ENCODE assay signal across 1 cellular context in the genomic region with DNA sequence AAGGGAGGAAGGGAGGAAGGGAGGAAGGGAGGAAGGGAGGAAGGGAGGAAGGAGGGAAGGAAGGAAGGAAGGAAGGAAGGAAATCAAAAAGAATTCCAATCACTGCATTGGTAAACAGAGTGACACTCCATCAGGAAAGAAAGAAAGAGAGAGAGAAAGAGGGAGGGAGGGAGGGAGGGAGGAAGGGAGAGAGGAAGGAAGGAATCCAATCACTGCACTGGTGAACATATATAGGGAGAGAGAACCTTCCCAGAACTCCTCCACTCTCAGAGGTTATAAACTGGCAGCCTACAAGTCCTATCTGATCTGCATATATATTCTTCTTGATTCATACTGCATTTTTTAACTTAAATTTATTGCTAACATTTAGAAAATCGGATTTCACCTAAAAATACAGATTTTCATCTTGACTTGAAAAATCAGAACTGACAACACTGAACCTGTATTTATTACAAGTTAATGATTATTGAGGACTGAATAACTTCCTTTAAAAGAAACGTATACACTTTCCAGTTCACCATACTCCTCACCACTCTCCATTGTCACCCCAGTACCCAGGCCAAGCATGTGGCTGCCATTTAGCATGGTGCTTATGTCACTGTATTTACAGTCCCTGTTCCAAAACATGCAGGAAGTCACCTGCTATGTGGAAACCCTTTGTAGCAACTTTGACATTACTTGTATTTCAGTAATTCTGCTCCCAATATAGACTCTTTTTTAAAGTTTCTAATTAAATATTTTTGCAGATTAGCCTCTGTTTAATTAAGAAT.
TF ChIP-seq lines count a peak whose summit lies in the region.

No MANE protein-coding gene starts in this region.

TF ChIP-seq in IMR-90, 13 proteins besides CTCF, POLR2A, EP300 and RAD21:
- no peak for TF ChIP-seq CHD1 (IDR thresholded peaks at IDR 0.05; ENCODE audit: low read depth, low read length)
- no peak for TF ChIP-seq MXI1 (IDR thresholded peaks at IDR 0.05; ENCODE audit: borderline replicate concordance, low read depth, low read length)
